In genomic region chr1:36920801-36921405, GRCh38 we compare ENCODE assay signal across 25 cellular contexts.
"Had no signal": no experiment of that assay in that cellular context is flagged by ENCODE, and none has a peak within 500 bp of the region (broad histone marks: within the 10 kb centered on the region; RNA-seq: fewer than 3 reads in every experiment).

No MANE protein-coding gene starts in this region.

- H3K36me3 ChIP-seq: esophagus squamous epithelium, gastroesophageal sphincter, left ventricle myocardium inferior, stomach, thoracic aorta, transverse colon, uterus had no signal

- DNase-seq: esophagus squamous epithelium; foreskin fibroblast; glutamatergic neuron; immature natural killer cell; kidney; left cardiac atrium; left ventricle myocardium inferior; mesenchymal stem cell; naive B cell; psoas muscle; retina; stimulated activated CD4-positive, alpha-beta T cell treated with anti-CD3 and anti-CD28 coated beads, Interleukin-2, amount 100 ng/mL, for 24 hours; stimulated activated CD4-positive, alpha-beta T cell treated with anti-CD3 and anti-CD28 coated beads, Interleukin-4, amount 100 ng/mL, for 4 hours; stimulated activated naive CD4-positive, alpha-beta T cell; stomach; substantia nigra; transverse colon; uterus had no signal

- H3K9me3 ChIP-seq: esophagus squamous epithelium, gastroesophageal sphincter, left ventricle myocardium inferior, psoas muscle, thoracic aorta, transverse colon, uterus had no signal

- H3K27ac ChIP-seq: esophagus squamous epithelium, gastroesophageal sphincter, left ventricle myocardium inferior, psoas muscle, skin epidermis, stomach, thoracic aorta, transverse colon, uterus had no signal

- H3K36me3 Mint-ChIP-seq: immature natural killer cell had no signal

- H3K27me3 Mint-ChIP-seq: dendritic cell treated with granulocyte-macrophage colony-stimulating factor and Interleukin-4, amounts not matched to agents 40 ng/mL and 50 ng/mL, for 4 days had no signal

- H3K27me3 ChIP-seq: uterus had no signal

- H3K4me1 ChIP-seq: esophagus squamous epithelium, gastroesophageal sphincter, left ventricle myocardium inferior, psoas muscle, stomach, transverse colon, uterus had no signal

- H3K4me3 Mint-ChIP-seq: dendritic cell treated with granulocyte-macrophage colony-stimulating factor and Interleukin-4, amounts not matched to agents 40 ng/mL and 50 ng/mL, for 4 days; immature natural killer cell; naive B cell; nephron had no signal

- H3K4me1 Mint-ChIP-seq: immature natural killer cell, naive B cell, nephron had no signal

- H3K9me3 Mint-ChIP-seq: dendritic cell treated with granulocyte-macrophage colony-stimulating factor and Interleukin-4, amounts not matched to agents 40 ng/mL and 50 ng/mL, for 4 days; immature natural killer cell had no signal

- H3K27ac Mint-ChIP-seq: dendritic cell treated with granulocyte-macrophage colony-stimulating factor and Interleukin-4, amounts not matched to agents 40 ng/mL and 50 ng/mL, for 4 days; immature natural killer cell; naive B cell; nephron had no signal

- ATAC-seq: gastroesophageal sphincter, left cardiac atrium, psoas muscle, sciatic nerve had no signal

- H3K4me3 ChIP-seq: esophagus squamous epithelium, gastroesophageal sphincter, left ventricle myocardium inferior, lung, psoas muscle, skin epidermis, stomach, thoracic aorta, transverse colon, uterus had no signal
